Comparison of ENCODE assay signal across 1 cellular context in the genomic region with DNA sequence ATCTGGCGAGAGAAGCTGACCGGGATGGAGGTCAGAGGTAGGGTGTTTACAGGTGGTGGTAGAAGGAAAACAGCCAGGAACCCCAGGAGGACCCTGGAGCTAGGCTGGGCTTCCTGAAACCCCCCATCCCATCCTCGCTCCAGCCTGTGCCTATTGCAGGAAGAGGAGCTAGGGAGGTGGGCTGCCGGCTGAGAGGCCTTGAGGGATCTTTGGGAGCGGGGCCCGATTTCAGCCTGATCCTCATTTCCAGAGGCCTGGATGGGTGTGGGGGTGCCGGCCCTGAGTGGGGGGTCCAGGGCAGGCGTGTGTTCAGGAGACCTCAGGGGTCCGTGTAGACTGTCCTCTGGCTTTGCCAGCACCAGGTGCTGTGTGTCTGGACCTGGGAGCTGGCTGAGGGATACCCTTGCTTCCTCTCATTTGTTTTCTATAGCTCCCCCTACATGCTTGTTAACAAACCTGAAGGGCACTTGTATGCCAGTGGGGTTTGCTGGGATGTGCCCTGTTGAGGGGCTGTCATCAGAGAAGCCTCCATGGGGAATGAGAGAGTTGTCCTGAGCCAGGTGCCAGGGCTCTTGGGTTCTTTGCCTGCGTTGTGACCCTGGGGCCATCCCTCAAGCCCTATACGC.
TF ChIP-seq lines count a peak whose summit lies in the region.

No MANE protein-coding gene starts in this region.

TF ChIP-seq in GM23338, 12 proteins besides CTCF, POLR2A, EP300 and RAD21:
- TF ChIP-seq, protein P1, sequence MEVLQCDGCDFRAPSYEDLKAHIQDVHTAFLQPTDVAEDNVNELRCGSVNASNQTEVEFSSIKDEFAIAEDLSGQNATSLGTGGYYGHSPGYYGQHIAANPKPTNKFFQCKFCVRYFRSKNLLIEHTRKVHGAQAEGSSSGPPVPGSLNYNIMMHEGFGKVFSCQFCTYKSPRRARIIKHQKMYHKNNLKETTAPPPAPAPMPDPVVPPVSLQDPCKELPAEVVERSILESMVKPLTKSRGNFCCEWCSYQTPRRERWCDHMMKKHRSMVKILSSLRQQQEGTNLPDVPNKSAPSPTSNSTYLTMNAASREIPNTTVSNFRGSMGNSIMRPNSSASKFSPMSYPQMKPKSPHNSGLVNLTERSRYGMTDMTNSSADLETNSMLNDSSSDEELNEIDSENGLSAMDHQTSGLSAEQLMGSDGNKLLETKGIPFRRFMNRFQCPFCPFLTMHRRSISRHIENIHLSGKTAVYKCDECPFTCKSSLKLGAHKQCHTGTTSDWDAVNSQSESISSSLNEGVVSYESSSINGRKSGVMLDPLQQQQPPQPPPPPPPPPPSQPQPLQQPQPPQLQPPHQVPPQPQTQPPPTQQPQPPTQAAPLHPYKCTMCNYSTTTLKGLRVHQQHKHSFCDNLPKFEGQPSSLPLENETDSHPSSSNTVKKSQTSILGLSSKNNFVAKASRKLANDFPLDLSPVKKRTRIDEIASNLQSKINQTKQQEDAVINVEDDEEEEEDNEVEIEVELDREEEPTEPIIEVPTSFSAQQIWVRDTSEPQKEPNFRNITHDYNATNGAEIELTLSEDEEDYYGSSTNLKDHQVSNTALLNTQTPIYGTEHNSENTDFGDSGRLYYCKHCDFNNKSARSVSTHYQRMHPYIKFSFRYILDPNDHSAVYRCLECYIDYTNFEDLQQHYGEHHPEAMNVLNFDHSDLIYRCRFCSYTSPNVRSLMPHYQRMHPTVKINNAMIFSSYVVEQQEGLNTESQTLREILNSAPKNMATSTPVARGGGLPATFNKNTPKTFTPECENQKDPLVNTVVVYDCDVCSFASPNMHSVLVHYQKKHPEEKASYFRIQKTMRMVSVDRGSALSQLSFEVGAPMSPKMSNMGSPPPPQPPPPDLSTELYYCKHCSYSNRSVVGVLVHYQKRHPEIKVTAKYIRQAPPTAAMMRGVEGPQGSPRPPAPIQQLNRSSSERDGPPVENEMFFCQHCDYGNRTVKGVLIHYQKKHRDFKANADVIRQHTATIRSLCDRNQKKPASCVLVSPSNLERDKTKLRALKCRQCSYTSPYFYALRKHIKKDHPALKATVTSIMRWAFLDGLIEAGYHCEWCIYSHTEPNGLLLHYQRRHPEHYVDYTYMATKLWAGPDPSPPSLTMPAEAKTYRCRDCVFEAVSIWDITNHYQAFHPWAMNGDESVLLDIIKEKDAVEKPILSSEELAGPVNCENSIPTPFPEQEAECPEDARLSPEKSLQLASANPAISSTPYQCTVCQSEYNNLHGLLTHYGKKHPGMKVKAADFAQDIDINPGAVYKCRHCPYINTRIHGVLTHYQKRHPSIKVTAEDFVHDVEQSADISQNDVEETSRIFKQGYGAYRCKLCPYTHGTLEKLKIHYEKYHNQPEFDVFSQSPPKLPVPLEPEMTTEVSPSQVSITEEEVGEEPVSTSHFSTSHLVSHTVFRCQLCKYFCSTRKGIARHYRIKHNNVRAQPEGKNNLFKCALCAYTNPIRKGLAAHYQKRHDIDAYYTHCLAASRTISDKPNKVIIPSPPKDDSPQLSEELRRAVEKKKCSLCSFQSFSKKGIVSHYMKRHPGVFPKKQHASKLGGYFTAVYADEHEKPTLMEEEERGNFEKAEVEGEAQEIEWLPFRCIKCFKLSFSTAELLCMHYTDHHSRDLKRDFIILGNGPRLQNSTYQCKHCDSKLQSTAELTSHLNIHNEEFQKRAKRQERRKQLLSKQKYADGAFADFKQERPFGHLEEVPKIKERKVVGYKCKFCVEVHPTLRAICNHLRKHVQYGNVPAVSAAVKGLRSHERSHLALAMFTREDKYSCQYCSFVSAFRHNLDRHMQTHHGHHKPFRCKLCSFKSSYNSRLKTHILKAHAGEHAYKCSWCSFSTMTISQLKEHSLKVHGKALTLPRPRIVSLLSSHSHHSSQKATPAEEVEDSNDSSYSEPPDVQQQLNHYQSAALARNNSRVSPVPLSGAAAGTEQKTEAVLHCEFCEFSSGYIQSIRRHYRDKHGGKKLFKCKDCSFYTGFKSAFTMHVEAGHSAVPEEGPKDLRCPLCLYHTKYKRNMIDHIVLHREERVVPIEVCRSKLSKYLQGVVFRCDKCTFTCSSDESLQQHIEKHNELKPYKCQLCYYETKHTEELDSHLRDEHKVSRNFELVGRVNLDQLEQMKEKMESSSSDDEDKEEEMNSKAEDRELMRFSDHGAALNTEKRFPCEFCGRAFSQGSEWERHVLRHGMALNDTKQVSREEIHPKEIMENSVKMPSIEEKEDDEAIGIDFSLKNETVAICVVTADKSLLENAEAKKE (CRISPR knock-in tag; IDR thresholded peaks at IDR 0.05): no peak
TF ChIP-seq in GM23338: peak in this region for 0.
